In genomic region chr1:168506204-168506819, GRCh38 we compare ENCODE assay signal across 1 cellular context.
TF ChIP-seq lines count a peak whose summit lies in the region.

No MANE protein-coding gene starts in this region.

TF ChIP-seq in WTC11, 78 proteins besides CTCF, POLR2A, EP300 and RAD21 (continued from another document):
- no peak for TF ChIP-seq ZNF425 (CRISPR knock-in tag; conservative IDR thresholded peaks at IDR 0.05)
- no peak for TF ChIP-seq ZNF532 (CRISPR knock-in tag; IDR thresholded peaks at IDR 0.05; ENCODE audit: borderline replicate concordance)
- TF ChIP-seq ATF6 (CRISPR knock-in tag; IDR thresholded peaks at IDR 0.05): no peak
- TF ChIP-seq CREM (CRISPR knock-in tag; IDR thresholded peaks at IDR 0.05): no peak
- no peak for TF ChIP-seq E2F1 (CRISPR knock-in tag; IDR thresholded peaks at IDR 0.05)
- no peak for TF ChIP-seq KAT7 (CRISPR knock-in tag; IDR thresholded peaks at IDR 0.05; ENCODE audit: borderline replicate concordance)
- TF ChIP-seq NR3C1 (CRISPR knock-in tag; conservative IDR thresholded peaks at IDR 0.05; ENCODE audit: low read depth): no peak
TF ChIP-seq in WTC11: peak in this region for 0.
